12 cellular contexts compared by ENCODE assay signal in genomic region chr9:100379862-100380261, GRCh38. TPM values are rescaled to one million over a fixed set of nuclear protein-coding genes. Genes with fewer than 3 reads are reported as not detected.
DNase-seq lines count a peak whose midpoint lies in the region; ATAC-seq and TF ChIP-seq lines count a peak whose summit lies in the region.
"Had no signal": no experiment of that assay in that cellular context is flagged by ENCODE, and none has a peak within 500 bp of the region (broad histone marks: within the 10 kb centered on the region; RNA-seq: fewer than 3 reads in every experiment).

No MANE protein-coding gene starts in this region.

- H3K27me3 Mint-ChIP-seq in GM23338 (ENCODE audit: insufficient read depth, low read depth, poor library complexity): peaks cover 5% of the 10 kb centered on the region

- H3K27ac Mint-ChIP-seq in GM23338: peak overlapping the region; percentile 32; the same call in 1 of the 2 replicates

- no peaks in the 10 kb centered on the region for H3K4me1 Mint-ChIP-seq in GM23338

- H3K36me3 ChIP-seq in GM23338 (ENCODE audit: insufficient read depth) (0 out of 2 replicates have a peak, but pooled peaks cover 5% of the 10 kb centered on the region), skeletal muscle satellite cell (ENCODE audit: insufficient read depth, low read length) (no peaks in the 10 kb centered on the region)

- no peaks in the 10 kb centered on the region for H3K9me2 ChIP-seq in GM23338 (ENCODE audit: insufficient read depth)

- no peak overlapping the region for H2AFZ ChIP-seq in GM23338

- DNase-seq in GM23338 (ENCODE audit: low spot score) (no peak), fibroblast of the conjunctiva (ENCODE audit: low read depth) (peak; percentile 22), SIG-M5 treated with dmso at 0.1 percent for 504 hours (lab: John Stamatoyannopoulos, UW; ENCODE audit: unreplicated experiment) (no peak), NCI-H146 (lab: John Stamatoyannopoulos, UW) (no peak)
- no peak for DNase-seq in activated CD4-positive, alpha-beta T cell treated with anti-CD3 and anti-CD28 coated beads for 1 hour
- DNase-seq: caudate nucleus, NCI-H1694, OCI-M1, retina had no signal

- H3K4me2 ChIP-seq in GM23338 (no peak overlapping the region), skeletal muscle satellite cell (ENCODE audit: low read length) (peak overlapping the region; percentile 30)

- ATAC-seq in GM23338 (no peak), SK-N-SH treated with all-trans-retinoic acid at 6 μM for 48 hours (peak; percentile 92)

- H3F3A ChIP-seq in GM23338 (replicated peaks; ENCODE audit: low read depth): no peaks in the 10 kb centered on the region

- H3K36me3 Mint-ChIP-seq in GM23338 (ENCODE audit: low read depth): peaks cover 26% of the 10 kb centered on the region

- no peak overlapping the region for H3K27ac ChIP-seq in GM23338 (ENCODE audit: low read depth)
- H3K27ac ChIP-seq: tibial nerve had no signal

- TF ChIP-seq CTCF in GM23338 (conservative IDR thresholded peaks at IDR 0.05; ENCODE audit: low read depth in 2 of 2): no peak

- H4K20me1 ChIP-seq in GM23338 (replicated peaks; ENCODE audit: insufficient read depth): no peaks in the 10 kb centered on the region

- H3K9me3 ChIP-seq in skeletal muscle satellite cell (replicated peaks; ENCODE audit: low read length): no peaks in the 10 kb centered on the region

- H3K4me3 ChIP-seq in GM23338: no peak overlapping the region
- H3K4me3 ChIP-seq in skeletal muscle satellite cell (ENCODE audit: low read length): peak overlapping the region; percentile 30
- H3K4me3 ChIP-seq: tibial nerve had no signal

- H3K9me3 Mint-ChIP-seq in GM23338: peaks cover 15% of the 10 kb centered on the region

- peak overlapping the region; percentile 63 for H3K9ac ChIP-seq in skeletal muscle satellite cell (ENCODE audit: low read depth, low read length)

- no peak overlapping the region for H3K4me3 Mint-ChIP-seq in GM23338

- no peaks in the 10 kb centered on the region for H3K79me2 ChIP-seq in GM23338 (replicated peaks; ENCODE audit: insufficient read depth)

- H3K4me1 ChIP-seq in GM23338 (ENCODE audit: insufficient read depth): no peaks in the 10 kb centered on the region
- peaks cover 13% of the 10 kb centered on the region for H3K4me1 ChIP-seq in skeletal muscle satellite cell (ENCODE audit: control insufficient read depth, insufficient read depth, low read length)
- H3K4me1 ChIP-seq: tibial nerve had no signal

- H3K27me3 ChIP-seq in GM23338 (ENCODE audit: insufficient read depth) (no peaks in the 10 kb centered on the region), skeletal muscle satellite cell (ENCODE audit: control insufficient read depth, insufficient read depth, low read length) (no peaks in the 10 kb centered on the region)
- H3K27me3 ChIP-seq: tibial nerve had no signal

TF ChIP-seq in GM23338, 12 proteins besides CTCF, POLR2A, EP300 and RAD21 (continues in another document):
- no peak for TF ChIP-seq REST (IDR thresholded peaks at IDR 0.05; ENCODE audit: unreplicated experiment)
- no peak for TF ChIP-seq ETS1 (IDR thresholded peaks at IDR 0.05)

TF ChIP-seq in SK-N-SH treated with all-trans-retinoic acid at 6 μM for 48 hours, 23 proteins besides CTCF, POLR2A, EP300 and RAD21:
- TF ChIP-seq BACH2 (CRISPR knock-in tag; IDR thresholded peaks at IDR 0.05; ENCODE audit: borderline replicate concordance): no peak

RNA-seq across cellular contexts. Expression of gene TEX10, which starts 27.1 kb away (rescaled TPM):
- 98.7 and 102 TPM in 2 replicates for total RNA-seq in GM23338 (2014; rRNA removed; shearing (Covaris generic))
- polyA plus RNA-seq in GM23338 (2016; fragmentation: Nextera tagmentation; extraction: Ambion mirVana): 28.5 and 35.0 TPM in 2 replicates
- total RNA-seq in skeletal muscle satellite cell (2012; rRNA removed): 43.6 and 45.9 TPM in 2 replicates

RNA-seq across cellular contexts. Expression of gene MSANTD3, which starts 47.1 kb away (rescaled TPM):
- 30.6 and 34.5 TPM in 2 replicates for total RNA-seq in GM23338 (2014; rRNA removed; shearing (Covaris generic))
- 19.0 and 19.7 TPM in 2 replicates for polyA plus RNA-seq in GM23338 (2016; fragmentation: Nextera tagmentation; extraction: Ambion mirVana)
- 65.1 and 69.7 TPM in 2 replicates for total RNA-seq in skeletal muscle satellite cell (2012; rRNA removed)
